In genomic region chr17:21511368-21512195, GRCh38 we compare ENCODE assay signal across 8 cellular contexts.
DNase-seq lines count a peak whose midpoint lies in the region; ATAC-seq and TF ChIP-seq lines count a peak whose summit lies in the region.

No MANE protein-coding gene starts in this region.

- no peak overlapping the region for H2BK120ac ChIP-seq in trophoblast cell (ENCODE audit: insufficient read depth, low read length, poor library complexity)

- H3K9me2 ChIP-seq in MM.1S (replicated peaks; ENCODE audit: insufficient read depth, low read length): no peaks in the 10 kb centered on the region

- H3K4me3 ChIP-seq in MM.1S (ENCODE audit: low read length) (no peak overlapping the region), trophoblast cell (ENCODE audit: low read depth, low read length) (peak overlapping the region; percentile 59), tibial artery (peak overlapping the region; percentile 54 to 71)

- H3K4ac ChIP-seq in trophoblast cell (ENCODE audit: low read depth, low read length): no peak overlapping the region

- intact Hi-C loops in left cardiac atrium (cut with DNase I) (loop anchor here (1.0 to 5.0 kb wide), 4 partner anchors 54 to 384 kb away; partner anchors contain the start of gene DHRS7B (in 1 of the 2)), tibial artery (cut with DNase I; ENCODE audit: low total_unique reads) (loop anchor here (2.0 to 5.0 kb wide), 3 partner anchors 234 to 391 kb away; no protein-coding TSS in a partner anchor)

- H2AFZ ChIP-seq in MM.1S (ENCODE audit: low read length): peak overlapping the region; percentile 17; the same call in 1 of the 2 replicates
- H2AFZ ChIP-seq in trophoblast cell (ENCODE audit: insufficient read depth, low read length, poor library complexity): peak overlapping the region; percentile 44

- no peaks in the 10 kb centered on the region for H3K79me2 ChIP-seq in MM.1S (ENCODE audit: low read length)
- no peaks in the 10 kb centered on the region for H3K79me2 ChIP-seq in trophoblast cell (ENCODE audit: control insufficient read depth, insufficient read depth, low read length, poor library complexity)

- H3K14ac ChIP-seq in trophoblast cell (ENCODE audit: low read length): no peak overlapping the region

- DNase-seq in SIG-M5 treated with dmso at 0.1 percent for 504 hours (lab: John Stamatoyannopoulos, UW; ENCODE audit: unreplicated experiment) (peak; percentile 46), SIG-M5 (lab: John Stamatoyannopoulos, UW) (no peak), MM.1S (peak; percentile 56), T-helper 2 cell (peak; percentile 25 to 62 (median 48)), amygdala (lab: John Stamatoyannopoulos, UW) (peak in 53 of 56 donors; percentile 21 to 83 (median 63)), left cardiac atrium (peak; percentile 89), trophoblast cell (peak; percentile 67 to 78), tibial artery (peak; percentile 84 to 90)

- H3K79me1 ChIP-seq in trophoblast cell (ENCODE audit: low read length): no peaks in the 10 kb centered on the region

- no peak overlapping the region for H2AK5ac ChIP-seq in trophoblast cell (ENCODE audit: low read length)

- no peak overlapping the region for H3K23ac ChIP-seq in trophoblast cell (ENCODE audit: low read length)

- H3K27me3 ChIP-seq in MM.1S (replicated peaks; ENCODE audit: insufficient read depth, low read length) (peaks cover 62% of the 10 kb centered on the region), trophoblast cell (ENCODE audit: insufficient read depth, low read length) (no peaks in the 10 kb centered on the region), tibial artery (peaks cover 0 to 1% of the 10 kb centered on the region in 2 donors)

- peak; percentile 95 to 97 for ATAC-seq in left cardiac atrium

- H3K9ac ChIP-seq in MM.1S (ENCODE audit: low read length): no peak overlapping the region
- no peak overlapping the region for H3K9ac ChIP-seq in trophoblast cell (ENCODE audit: low read length)

- peak; percentile 65 for TF ChIP-seq CTCF in MM.1S (IDR thresholded peaks at IDR 0.05; ENCODE audit: low read length)
- peak; percentile 71 to 77 for TF ChIP-seq CTCF in tibial artery (IDR thresholded peaks at IDR 0.05)

- H4K8ac ChIP-seq in trophoblast cell (ENCODE audit: low read depth, low read length): no peak overlapping the region

- H4K20me1 ChIP-seq in MM.1S (ENCODE audit: insufficient read depth, low read length): no peaks in the 10 kb centered on the region

- H3K9me3 ChIP-seq in MM.1S (replicated peaks; ENCODE audit: insufficient read depth, low read length) (no peaks in the 10 kb centered on the region), trophoblast cell (ENCODE audit: insufficient read depth, low read depth, low read length) (no peaks in the 10 kb centered on the region), tibial artery (no peaks in the 10 kb centered on the region)

- H3K18ac ChIP-seq in trophoblast cell (ENCODE audit: low read length): no peak overlapping the region

- H3K4me2 ChIP-seq in MM.1S (ENCODE audit: low read depth, low read length) (peak overlapping the region; percentile 48), trophoblast cell (ENCODE audit: low read length) (peak overlapping the region; percentile 90)

- H3K36me3 ChIP-seq in MM.1S (replicated peaks; ENCODE audit: insufficient read depth, low read length) (no peaks in the 10 kb centered on the region), trophoblast cell (ENCODE audit: control insufficient read depth in 1 of 2, insufficient read depth in 2 of 2, low read length in 2 of 2) (no peaks in the 10 kb centered on the region), tibial artery (no peaks in the 10 kb centered on the region)

- H3K4me1 ChIP-seq in MM.1S (ENCODE audit: low read length): peaks cover 5% of the 10 kb centered on the region; the same call in 1 of the 2 replicates
- H3K4me1 ChIP-seq in trophoblast cell (ENCODE audit: control insufficient read depth in 1 of 2, insufficient read depth in 2 of 2, low read length in 2 of 2): peaks cover 0 to 3% of the 10 kb centered on the region in 2 experiments
- peaks cover 0 to 16% (median 10%) of the 10 kb centered on the region in 4 donors for H3K4me1 ChIP-seq in tibial artery

- no peak overlapping the region for H2BK5ac ChIP-seq in trophoblast cell (ENCODE audit: low read depth, low read length, poor library complexity)

- no peak overlapping the region for H4K12ac ChIP-seq in trophoblast cell (ENCODE audit: low read depth, low read length)

- H3K27ac ChIP-seq in MM.1S (ENCODE audit: low read length) (no peak overlapping the region), trophoblast cell (ENCODE audit: low read depth, low read length) (no peak overlapping the region), tibial artery (peak overlapping the region; percentile 65 to 68)

- no peak overlapping the region for H4K91ac ChIP-seq in trophoblast cell (ENCODE audit: low read depth, low read length)

- H2BK12ac ChIP-seq in trophoblast cell (ENCODE audit: low read length): no peak overlapping the region

- WGBS in trophoblast cell (ENCODE audit: extremely low coverage, insufficient coverage, insufficient read length): no CpG with 5 or more reads among the region's 78 CpGs

- no peaks in the 10 kb centered on the region for H3F3A ChIP-seq in MM.1S (ENCODE audit: insufficient read depth, low read length)

Comparison
In these comparisons a context has a peak if more than half of its experiments do, and no peak if none do; other contexts are left out.
1. H3K27ac ChIP-seq: peak in tibial artery (2 of 2); none in MM.1S (single experiment) and trophoblast cell (single experiment).